8 cellular contexts compared by ENCODE assay signal in genomic region chr9:79572891-79573696, GRCh38. TPM values are rescaled to one million over a fixed set of nuclear protein-coding genes. Genes with fewer than 3 reads are reported as not detected.
DNase-seq lines count a peak whose midpoint lies in the region; ATAC-seq and TF ChIP-seq lines count a peak whose summit lies in the region.

No MANE protein-coding gene starts in this region.

- peaks cover 4 to 7% of the 10 kb centered on the region in 2 donors for H3K27me3 Mint-ChIP-seq in CD8-positive, alpha-beta memory T cell
- peaks cover 5% of the 10 kb centered on the region for H3K27me3 Mint-ChIP-seq in activated T-cell treated with anti-CD3 and anti-CD28 coated beads, Interleukin-2, amount 50 U/mL, for 24 hours
- peaks cover 0 to 3% (median 0%) of the 10 kb centered on the region in 5 donors for H3K27me3 Mint-ChIP-seq in naive thymus-derived CD8-positive, alpha-beta T cell

- H3K27me3 ChIP-seq in CD8-positive, alpha-beta memory T cell (ENCODE audit: insufficient read depth, low read length, poor library complexity, severe bottlenecking), result no peaks in the 10 kb centered on the region
- H3K27me3 ChIP-seq in Loucy (ENCODE audit: insufficient read depth, low read length, poor library complexity, severe bottlenecking) (no peaks in the 10 kb centered on the region), esophagus squamous epithelium (no peaks in the 10 kb centered on the region)

- peaks cover 4% of the 10 kb centered on the region for H3F3A ChIP-seq in Loucy (ENCODE audit: low read depth)

- H3K4me1 ChIP-seq in CD8-positive, alpha-beta memory T cell (ENCODE audit: insufficient read depth, low read length), result peaks cover 41% of the 10 kb centered on the region
- H3K4me1 ChIP-seq in Loucy (ENCODE audit: insufficient read depth, low read length, poor library complexity, severe bottlenecking), result peaks cover 45% of the 10 kb centered on the region
- H3K4me1 ChIP-seq in esophagus squamous epithelium, result peaks cover 3 to 52% (median 6%) of the 10 kb centered on the region in 3 donors

- TF ChIP-seq CTCF in Loucy (conservative IDR thresholded peaks at IDR 0.05; ENCODE audit: low read length) (no peak), esophagus squamous epithelium (IDR thresholded peaks at IDR 0.05) (no peak)

- peaks cover 0 to 18% (median 3%) of the 10 kb centered on the region in 3 donors for H3K36me3 Mint-ChIP-seq in CD8-positive, alpha-beta memory T cell
- H3K36me3 Mint-ChIP-seq in activated T-cell treated with anti-CD3 and anti-CD28 coated beads, Interleukin-2, amount 50 U/mL, for 24 hours (ENCODE audit: low read depth), result peaks cover 7% of the 10 kb centered on the region
- peaks cover 0 to 27% (median 0%) of the 10 kb centered on the region in 3 donors for H3K36me3 Mint-ChIP-seq in naive thymus-derived CD8-positive, alpha-beta T cell

- peak overlapping the region; percentile 89 for H3K4me2 ChIP-seq in Loucy (ENCODE audit: low read depth, low read length, poor library complexity, severe bottlenecking)

- peak overlapping the region; percentile 14; the same call in 1 of the 2 replicates for H2AFZ ChIP-seq in Loucy (ENCODE audit: low read length)

- peaks cover 54% of the 10 kb centered on the region for H3K79me2 ChIP-seq in Loucy (ENCODE audit: insufficient read depth, low read length)

- H4K20me1 ChIP-seq in Loucy (ENCODE audit: insufficient read depth, low read length, poor library complexity, severe bottlenecking), result peaks cover 58% of the 10 kb centered on the region

- peak overlapping the region in 6 of 7 donors; percentile 91 to 97 (median 95) for H3K4me3 Mint-ChIP-seq in CD8-positive, alpha-beta memory T cell
- H3K4me3 Mint-ChIP-seq in activated T-cell treated with anti-CD3 and anti-CD28 coated beads, Interleukin-2, amount 50 U/mL, for 24 hours, result peak overlapping the region; percentile 84
- H3K4me3 Mint-ChIP-seq in naive thymus-derived CD8-positive, alpha-beta T cell, result peak overlapping the region in 9 of 10 donors; percentile 90 to 97 (median 94)

- no peaks in the 10 kb centered on the region for H3K9me3 ChIP-seq in CD8-positive, alpha-beta memory T cell (ENCODE audit: low read length)
- no peaks in the 10 kb centered on the region for H3K9me3 ChIP-seq in Loucy (ENCODE audit: insufficient read depth, low read depth, low read length)
- peaks cover 0 to 2% (median 0%) of the 10 kb centered on the region in 3 donors for H3K9me3 ChIP-seq in esophagus squamous epithelium

- H3K36me3 ChIP-seq in CD8-positive, alpha-beta memory T cell (ENCODE audit: insufficient read depth, low read length), result no peaks in the 10 kb centered on the region
- H3K36me3 ChIP-seq in Loucy (ENCODE audit: insufficient read depth, low read length) (no peaks in the 10 kb centered on the region), esophagus squamous epithelium (no peaks in the 10 kb centered on the region)

- H3K4me1 Mint-ChIP-seq in CD8-positive, alpha-beta memory T cell, result peaks cover 44 to 55% (median 53%) of the 10 kb centered on the region in 3 donors
- H3K4me1 Mint-ChIP-seq in activated T-cell treated with anti-CD3 and anti-CD28 coated beads, Interleukin-2, amount 50 U/mL, for 24 hours (ENCODE audit: low read depth), result peaks cover 49% of the 10 kb centered on the region
- H3K4me1 Mint-ChIP-seq in naive thymus-derived CD8-positive, alpha-beta T cell, result peaks cover 30 to 53% (median 44%) of the 10 kb centered on the region in 4 donors

- WGBS in esophagus squamous epithelium, 2 donors, result 0 to 1% methylated on average over 12 to 16 of the region's 96 CpGs

- CTCF ChIA-PET in CD8-positive, alpha-beta memory T cell (lab: Charles Lee), result interaction anchor here (1.5 kb wide), 1 partner anchor 51 kb away, joined by 4 read pairs; no protein-coding TSS in a partner anchor

- no peaks in the 10 kb centered on the region for H3K9me2 ChIP-seq in Loucy (replicated peaks; ENCODE audit: low read depth, low read length)

- intact Hi-C loops in esophagus squamous epithelium (cut with DNase I), result no loop called here

- peak overlapping the region; percentile 76 for H3K27ac ChIP-seq in CD8-positive, alpha-beta memory T cell (ENCODE audit: low read depth, low read length)
- H3K27ac ChIP-seq in esophagus squamous epithelium, result peak overlapping the region; percentile 94 to 98 (median 96)
- H3K27ac ChIP-seq in temporal lobe (ENCODE audit: low read depth, low read length), result peak overlapping the region; percentile 85

- peak overlapping the region; percentile 79 for H3K4me3 ChIP-seq in CD8-positive, alpha-beta memory T cell (ENCODE audit: low read length)
- H3K4me3 ChIP-seq in Loucy (ENCODE audit: low read length, poor library complexity, severe bottlenecking), result peak overlapping the region; percentile 75
- H3K4me3 ChIP-seq in esophagus squamous epithelium, result peak overlapping the region; percentile 75 to 100 (median 96)

- TF ChIP-seq POLR2A in esophagus squamous epithelium (IDR thresholded peaks at IDR 0.05), result peak in 1 of 4 donors; percentile 22

- POLR2A ChIA-PET in CD8-positive, alpha-beta memory T cell (lab: Charles Lee), result interaction anchor here (0.8 to 2.2 kb wide), 10 partner anchors 7 to 155 kb away, joined by 3 to 33 read pairs (median 4); no protein-coding TSS in a partner anchor
- POLR2A ChIA-PET in naive thymus-derived CD8-positive, alpha-beta T cell (lab: Charles Lee), result interaction anchor here (0.9 to 2.6 kb wide), 10 partner anchors 9 to 310 kb away, joined by 3 to 75 read pairs (median 6); no protein-coding TSS in a partner anchor

- H3K27ac Mint-ChIP-seq in CD8-positive, alpha-beta memory T cell, result peak overlapping the region in 7 of 8 donors; percentile 92 to 98 (median 97)
- peak overlapping the region; percentile 89 for H3K27ac Mint-ChIP-seq in activated T-cell treated with anti-CD3 and anti-CD28 coated beads, Interleukin-2, amount 50 U/mL, for 24 hours
- H3K27ac Mint-ChIP-seq in naive thymus-derived CD8-positive, alpha-beta T cell, result peak overlapping the region in 9 of 10 donors; percentile 93 to 98 (median 97)

- H3K9ac ChIP-seq in Loucy (ENCODE audit: low read depth, low read length, poor library complexity, severe bottlenecking), result peak overlapping the region; percentile 73

- H3K9me3 Mint-ChIP-seq in CD8-positive, alpha-beta memory T cell, result peaks cover 0 to 3% (median 0%) of the 10 kb centered on the region in 5 donors
- no peaks in the 10 kb centered on the region for H3K9me3 Mint-ChIP-seq in activated T-cell treated with anti-CD3 and anti-CD28 coated beads, Interleukin-2, amount 50 U/mL, for 24 hours
- H3K9me3 Mint-ChIP-seq in naive thymus-derived CD8-positive, alpha-beta T cell, result no peaks in the 10 kb centered on the region

- peak in 1 of 2 donors; percentile 16 for ATAC-seq in naive thymus-derived CD8-positive, alpha-beta T cell
- no peak for ATAC-seq in HG03342 (IDR thresholded peaks at IDR 0.05; ENCODE audit: unreplicated experiment)

- DNase-seq in CD8-positive, alpha-beta memory T cell, result peak; percentile 54 to 82 (median 75)
- DNase-seq in activated T-cell treated with anti-CD3 and anti-CD28 coated beads, Interleukin-2, amount 50 U/mL, for 24 hours, result peak; percentile 75
- DNase-seq in esophagus squamous epithelium (lab: John Stamatoyannopoulos, UW), result no peak
- DNase-seq in naive thymus-derived CD8-positive, alpha-beta T cell, result peak; percentile 47 to 85 (median 74)
- DNase-seq in NCI-H2029 treated with DMSO at 0.1 percent for 48 hours (lab: John Stamatoyannopoulos, UW), result no peak

RNA-seq across cellular contexts. Expression of gene TLE4, which starts 1.3 kb away (rescaled TPM):
- 10 to 100 TPM; 28.1 to 29.2 TPM for total RNA-seq in CD8-positive, alpha-beta memory T cell
- 41.6 TPM for polyA plus RNA-seq in CD8-positive, alpha-beta memory T cell
- total RNA-seq in esophagus squamous epithelium, result 10 to 100 TPM; 30.1 to 52.5 (median 38.1) TPM
- total RNA-seq in naive thymus-derived CD8-positive, alpha-beta T cell, result 100 to 1,000 TPM; 101 to 110 TPM
- polyA plus RNA-seq in naive thymus-derived CD8-positive, alpha-beta T cell, result 10 to 100 TPM; 25.3 to 37.8 (median 35.6) TPM
- 59.5 TPM for total RNA-seq in temporal lobe

Comparison
In these comparisons a context has a peak if more than half of its experiments do, and no peak if none do; other contexts are left out.
1. DNase-seq: peak in CD8-positive, alpha-beta memory T cell (5 of 5), activated T-cell treated with anti-CD3 and anti-CD28 coated beads, Interleukin-2, amount 50 U/mL, for 24 hours (single experiment) and naive thymus-derived CD8-positive, alpha-beta T cell (10 of 10); none in esophagus squamous epithelium (single experiment) and NCI-H2029 treated with DMSO at 0.1 percent for 48 hours (single experiment).
2. Peak in every context shown above with its lines, with median percentiles within 50 percentile points of each other: H3K27ac ChIP-seq, H3K4me3 ChIP-seq, H3K27ac Mint-ChIP-seq and H3K4me3 Mint-ChIP-seq.